Comparison of ENCODE assay signal across 2 cellular contexts in genomic region chr6:147542436-147542835, GRCh38. TPM values are rescaled to one million over a fixed set of nuclear protein-coding genes. Genes with fewer than 3 reads are reported as not detected.
"Had no signal": no experiment of that assay in that cellular context is flagged by ENCODE, and none has a peak within 500 bp of the region (broad histone marks: within the 10 kb centered on the region; RNA-seq: fewer than 3 reads in every experiment).

No MANE protein-coding gene starts in this region.

RNA-seq across cellular contexts. Expression of gene SAMD5, which starts 33.9 kb away (rescaled TPM):
- total RNA-seq: naive thymus-derived CD4-positive, alpha-beta T cell; natural killer cell had no signal
- polyA plus RNA-seq: naive thymus-derived CD4-positive, alpha-beta T cell had no signal
